Comparison of ENCODE assay signal across 17 cellular contexts in the genomic region with DNA sequence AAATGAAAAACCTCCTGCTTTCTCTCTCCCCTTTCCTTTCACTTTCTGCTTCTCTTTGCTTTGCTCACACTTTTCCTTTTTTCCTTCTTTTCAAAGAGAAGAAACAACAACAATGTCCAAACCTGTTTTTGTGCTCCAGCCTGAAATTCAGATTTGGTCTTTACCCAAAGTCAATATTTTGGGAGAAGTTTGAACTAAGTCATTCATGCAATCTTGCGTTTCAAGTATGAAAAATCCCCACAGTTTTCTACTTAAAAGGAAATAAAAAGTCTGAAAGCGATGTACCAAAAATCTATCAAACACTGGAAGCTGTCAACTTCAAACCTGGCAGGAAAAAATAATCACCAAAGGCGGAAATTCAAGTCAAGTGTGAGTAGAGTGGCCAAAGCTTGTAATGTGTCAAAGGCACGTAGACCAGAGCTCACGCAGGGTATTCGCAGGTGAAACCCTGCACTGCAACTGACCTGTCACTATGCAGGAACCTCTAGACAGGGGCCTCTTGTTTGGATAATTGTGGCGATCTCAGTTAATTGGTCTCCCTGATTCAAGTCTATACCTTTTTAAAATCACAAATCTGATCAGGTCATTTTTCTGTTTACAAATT.
DNase-seq lines count a peak whose midpoint lies in the region; ATAC-seq lines count a peak whose summit lies in the region.
"Had no signal": no experiment of that assay in that cellular context is flagged by ENCODE, and none has a peak within 500 bp of the region (broad histone marks: within the 10 kb centered on the region; RNA-seq: fewer than 3 reads in every experiment).

No MANE protein-coding gene starts in this region.

- no peak overlapping the region for H3K14ac ChIP-seq in mesenchymal stem cell (ENCODE audit: low read length in 2 of 2)

- peaks cover 4% of the 10 kb centered on the region for H3K27me3 Mint-ChIP-seq in activated T-cell treated with anti-CD3 and anti-CD28 coated beads, Interleukin-2, amount 50 U/mL, for 24 hours

- H3K27ac ChIP-seq in mesenchymal stem cell (ENCODE audit: low read length, poor library complexity, severe bottlenecking) (no peak overlapping the region), temporal lobe (ENCODE audit: low read depth, low read length) (peak overlapping the region; percentile 59)

- no peaks in the 10 kb centered on the region for H3K27me3 ChIP-seq in mesenchymal stem cell (ENCODE audit: control insufficient read depth in 1 of 2, insufficient read depth in 1 of 2, low read length in 2 of 2)

- no peak overlapping the region for H3K4me3 ChIP-seq in mesenchymal stem cell (ENCODE audit: insufficient read depth in 1 of 2, low read depth in 1 of 2, low read length in 2 of 2)
- H3K4me3 ChIP-seq: lung had no signal

- no peak overlapping the region for H3K23ac ChIP-seq in mesenchymal stem cell (ENCODE audit: low read length in 2 of 2)

- no peak overlapping the region for H2AFZ ChIP-seq in mesenchymal stem cell (ENCODE audit: low read depth, low read length)

- H3K4me1 ChIP-seq in mesenchymal stem cell (ENCODE audit: control insufficient read depth, insufficient read depth, low read depth, low read length): peaks cover 6% of the 10 kb centered on the region

- H3K9me3 Mint-ChIP-seq in activated T-cell treated with anti-CD3 and anti-CD28 coated beads, Interleukin-2, amount 50 U/mL, for 24 hours: no peaks in the 10 kb centered on the region
- H3K9me3 Mint-ChIP-seq: CD4-positive, CD25-positive, alpha-beta regulatory T cell; stimulated activated naive B cell treated with anti-CD40 and anti-IgM and Interleukin-4, amounts not matched to agents 10 μg/mL and 1 μg/mL and 100 μg/mL, for 72 hours had no signal

- ATAC-seq in HG03159 (IDR thresholded peaks at IDR 0.05; ENCODE audit: unreplicated experiment): no peak
- no peak for ATAC-seq in GM21619 (IDR thresholded peaks at IDR 0.05; ENCODE audit: unreplicated experiment)
- ATAC-seq: stimulated activated naive B cell treated with anti-CD40 and anti-IgM and Interleukin-4, amounts not matched to agents 10 μg/mL and 1 μg/mL and 100 μg/mL, for 72 hours had no signal

- 96% methylated on average over 7 of the region's 7 CpGs for WGBS in mesenchymal stem cell

- no peak overlapping the region for H4K8ac ChIP-seq in mesenchymal stem cell (ENCODE audit: low read length)

- H4K91ac ChIP-seq in mesenchymal stem cell (ENCODE audit: low read length): no peak overlapping the region

- no peak overlapping the region for H2BK15ac ChIP-seq in mesenchymal stem cell (ENCODE audit: low read depth, poor library complexity, severe bottlenecking)

- H3K9ac ChIP-seq in mesenchymal stem cell (ENCODE audit: low read length): peak overlapping the region; percentile 79

- no peak overlapping the region for H2AK5ac ChIP-seq in mesenchymal stem cell (ENCODE audit: low read length, severe bottlenecking)

- H3K36me3 Mint-ChIP-seq in activated T-cell treated with anti-CD3 and anti-CD28 coated beads, Interleukin-2, amount 50 U/mL, for 24 hours (ENCODE audit: low read depth): no peaks in the 10 kb centered on the region
- H3K36me3 Mint-ChIP-seq: CD4-positive, CD25-positive, alpha-beta regulatory T cell; stimulated activated naive B cell treated with anti-CD40 and anti-IgM and Interleukin-4, amounts not matched to agents 10 μg/mL and 1 μg/mL and 100 μg/mL, for 72 hours had no signal

- no peaks in the 10 kb centered on the region for H3K9me3 ChIP-seq in mesenchymal stem cell (ENCODE audit: control insufficient read depth, low read length)

- peaks cover 11% of the 10 kb centered on the region for H3K4me1 Mint-ChIP-seq in activated T-cell treated with anti-CD3 and anti-CD28 coated beads, Interleukin-2, amount 50 U/mL, for 24 hours (ENCODE audit: low read depth)
- H3K4me1 Mint-ChIP-seq: CD4-positive, CD25-positive, alpha-beta regulatory T cell; stimulated activated naive B cell treated with anti-CD40 and anti-IgM and Interleukin-4, amounts not matched to agents 10 μg/mL and 1 μg/mL and 100 μg/mL, for 72 hours had no signal

- H3K4ac ChIP-seq in mesenchymal stem cell (ENCODE audit: low read depth in 1 of 2, low read length in 2 of 2): no peak overlapping the region

- peak; percentile 32 for DNase-seq in NCI-H774 (lab: John Stamatoyannopoulos, UW)
- DNase-seq in dermis blood vessel endothelial cell: peak; percentile 70
- no peak for DNase-seq in mesenchymal stem cell
- DNase-seq in hippocampal formation (lab: John Stamatoyannopoulos, UW): no peak
- no peak for DNase-seq in activated T-cell treated with anti-CD3 and anti-CD28 coated beads, Interleukin-2, amount 50 U/mL, for 24 hours
- DNase-seq: activated CD4-positive, CD25-positive, alpha-beta regulatory T cell treated with anti-CD3 and anti-CD28 coated beads, Interleukin-2, amount 50 U/mL, for 72 hours; amygdala; CD4-positive, CD25-positive, alpha-beta regulatory T cell; GOT3; head of caudate nucleus; occipital lobe; stimulated activated CD4-positive, alpha-beta T cell treated with anti-CD3 and anti-CD28 coated beads, Interleukin-4, amount 100 ng/mL, for 24 hours; stimulated activated naive B cell treated with anti-CD40 and anti-IgM and Interleukin-4, amounts not matched to agents 10 μg/mL and 1 μg/mL and 100 μg/mL, for 72 hours had no signal

- no peak overlapping the region for H2BK12ac ChIP-seq in mesenchymal stem cell (ENCODE audit: low read length in 2 of 2)

- H3K4me3 Mint-ChIP-seq in activated T-cell treated with anti-CD3 and anti-CD28 coated beads, Interleukin-2, amount 50 U/mL, for 24 hours: no peak overlapping the region
- H3K4me3 Mint-ChIP-seq: CD4-positive, CD25-positive, alpha-beta regulatory T cell; stimulated activated naive B cell treated with anti-CD40 and anti-IgM and Interleukin-4, amounts not matched to agents 10 μg/mL and 1 μg/mL and 100 μg/mL, for 72 hours had no signal

- no peak overlapping the region for H3K4me2 ChIP-seq in mesenchymal stem cell (ENCODE audit: low read length, poor library complexity, severe bottlenecking)

- H3K79me1 ChIP-seq in mesenchymal stem cell (replicated peaks; ENCODE audit: low read length, poor library complexity, severe bottlenecking): no peaks in the 10 kb centered on the region

- H3K18ac ChIP-seq in mesenchymal stem cell (ENCODE audit: low read depth in 1 of 2, low read length in 2 of 2): no peak overlapping the region

- no peaks in the 10 kb centered on the region for H3K36me3 ChIP-seq in mesenchymal stem cell (ENCODE audit: control insufficient read depth in 1 of 2, insufficient read depth in 2 of 2, low read depth in 1 of 2, low read length in 2 of 2)

- no peak overlapping the region for H2BK5ac ChIP-seq in mesenchymal stem cell (ENCODE audit: low read depth, low read length, poor library complexity, severe bottlenecking)

- H2BK120ac ChIP-seq in mesenchymal stem cell (ENCODE audit: low read depth, low read length): no peak overlapping the region

- H3K27ac Mint-ChIP-seq in activated T-cell treated with anti-CD3 and anti-CD28 coated beads, Interleukin-2, amount 50 U/mL, for 24 hours: no peak overlapping the region
- H3K27ac Mint-ChIP-seq: CD4-positive, CD25-positive, alpha-beta regulatory T cell; stimulated activated naive B cell treated with anti-CD40 and anti-IgM and Interleukin-4, amounts not matched to agents 10 μg/mL and 1 μg/mL and 100 μg/mL, for 72 hours had no signal

Comparison
In these comparisons a context has a peak if more than half of its experiments do, and no peak if none do; other contexts are left out.
1. DNase-seq: peak in NCI-H774 (single experiment) and dermis blood vessel endothelial cell (single experiment); none in mesenchymal stem cell (single experiment), hippocampal formation (0 of 2) and activated T-cell treated with anti-CD3 and anti-CD28 coated beads, Interleukin-2, amount 50 U/mL, for 24 hours (single experiment).